ENCODE assay signal across 18 cellular contexts in the genomic region with DNA sequence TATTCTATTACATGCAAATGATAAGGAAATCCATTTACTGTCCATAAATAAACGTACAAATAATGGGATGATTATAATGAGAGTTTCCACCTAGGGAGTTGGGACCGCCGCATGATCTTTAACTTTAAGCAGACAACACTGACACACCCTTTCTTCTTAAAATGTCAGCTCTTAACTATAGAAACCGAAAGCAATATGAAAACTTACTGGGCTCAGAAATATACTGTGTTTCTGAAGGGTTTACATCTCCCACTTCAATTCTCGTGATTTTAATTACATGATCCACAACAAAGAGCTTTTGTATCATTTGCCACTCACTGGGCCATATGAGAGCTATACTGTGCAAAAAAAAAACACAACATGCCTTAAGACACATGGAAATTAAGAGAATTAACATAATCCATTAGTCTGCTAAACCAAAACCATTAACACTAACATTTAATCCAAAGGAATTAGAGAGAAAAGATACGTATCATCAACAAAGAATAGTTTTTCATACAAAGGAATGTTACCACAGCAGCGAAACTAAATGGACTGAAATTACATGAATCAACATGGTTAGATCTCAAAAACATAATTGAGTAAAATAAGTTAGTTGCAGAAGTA. TPM values are rescaled to one million over a fixed set of nuclear protein-coding genes. Genes with fewer than 3 reads are reported as not detected.
DNase-seq lines count a peak whose midpoint lies in the region; ATAC-seq and TF ChIP-seq lines count a peak whose summit lies in the region.
"Had no signal": no experiment of that assay in that cellular context is flagged by ENCODE, and none has a peak within 500 bp of the region (broad histone marks: within the 10 kb centered on the region; RNA-seq: fewer than 3 reads in every experiment).

No MANE protein-coding gene starts in this region.

- no peaks in the 10 kb centered on the region for H3K79me2 ChIP-seq in H9 (ENCODE audit: insufficient read depth, low read length)

- H3K4me1 Mint-ChIP-seq in activated CD8-positive, alpha-beta memory T cell treated with anti-CD3 and anti-CD28 coated beads, Interleukin-2, amount 10 ng/mL, durations not matched to agents 7 days and 5 days = peaks cover 20% of the 10 kb centered on the region
- no peaks in the 10 kb centered on the region for H3K4me1 Mint-ChIP-seq in stimulated activated effector memory CD8-positive, alpha-beta T cell treated with anti-CD3 and anti-CD28 coated beads, Interleukin-12 subunit alpha, Interleukin-12 subunit beta, amount 100 ng/mL, for 72 hours
- no peaks in the 10 kb centered on the region for H3K4me1 Mint-ChIP-seq in mesothelial cell of epicardium
- peaks cover 18 to 25% of the 10 kb centered on the region in 2 experiments for H3K4me1 Mint-ChIP-seq in H9

- no peaks in the 10 kb centered on the region for H3K27me3 ChIP-seq in H9 (ENCODE audit: insufficient read depth, low read length)
- H3K27me3 ChIP-seq: ascending aorta, neural progenitor cell, Peyer's patch had no signal

- no peak overlapping the region for H3K18ac ChIP-seq in H9 (ENCODE audit: insufficient read length, low read depth, low read length)

- peaks cover 44% of the 10 kb centered on the region for H3K36me3 Mint-ChIP-seq in activated CD8-positive, alpha-beta memory T cell treated with anti-CD3 and anti-CD28 coated beads, Interleukin-2, amount 10 ng/mL, durations not matched to agents 7 days and 5 days
- peaks cover 100% of the 10 kb centered on the region for H3K36me3 Mint-ChIP-seq in stimulated activated effector memory CD8-positive, alpha-beta T cell treated with anti-CD3 and anti-CD28 coated beads, Interleukin-12 subunit alpha, Interleukin-12 subunit beta, amount 100 ng/mL, for 72 hours
- H3K36me3 Mint-ChIP-seq in mesothelial cell of epicardium = peaks cover 31% of the 10 kb centered on the region
- peaks cover 27 to 55% (median 51%) of the 10 kb centered on the region in 3 experiments; a peak in 6 of 7 replicates for H3K36me3 Mint-ChIP-seq in H9 (ENCODE audit: insufficient read depth in 1 of 3, low read depth in 3 of 3)

- no peak overlapping the region for H3K4ac ChIP-seq in H9 (ENCODE audit: low read depth, low read length)

- no peaks in the 10 kb centered on the region for H3K9me3 Mint-ChIP-seq in activated CD8-positive, alpha-beta memory T cell treated with anti-CD3 and anti-CD28 coated beads, Interleukin-2, amount 10 ng/mL, durations not matched to agents 7 days and 5 days (ENCODE audit: low read depth)
- no peaks in the 10 kb centered on the region for H3K9me3 Mint-ChIP-seq in stimulated activated effector memory CD8-positive, alpha-beta T cell treated with anti-CD3 and anti-CD28 coated beads, Interleukin-12 subunit alpha, Interleukin-12 subunit beta, amount 100 ng/mL, for 72 hours
- H3K9me3 Mint-ChIP-seq in mesothelial cell of epicardium (no peaks in the 10 kb centered on the region), H9 (no peaks in the 10 kb centered on the region)
- H3K9me3 Mint-ChIP-seq: neural progenitor cell; stimulated activated naive CD8-positive, alpha-beta T cell treated with anti-CD3 and anti-CD28 coated beads, Interleukin-15, amount 100 ng/mL, for 72 hours had no signal

- no peak overlapping the region for H3K23ac ChIP-seq in H9 (ENCODE audit: insufficient read length, low read depth, low read length)

- no peak overlapping the region for H2BK5ac ChIP-seq in H9 (ENCODE audit: insufficient read length, low read length)

- H4K91ac ChIP-seq in H9 (ENCODE audit: insufficient read length, low read depth, low read length) = no peak overlapping the region

- H3K9me3 ChIP-seq in H9 (ENCODE audit: control insufficient read depth, low read depth, low read length) = no peaks in the 10 kb centered on the region
- H3K9me3 ChIP-seq: ascending aorta, Peyer's patch had no signal

- peak overlapping the region; percentile 58 for H3K27ac ChIP-seq in cingulate gyrus (ENCODE audit: low read depth, low read length)
- no peak overlapping the region for H3K27ac ChIP-seq in H9 (ENCODE audit: insufficient read length, low read depth, low read length)
- H3K27ac ChIP-seq: ascending aorta, Peyer's patch had no signal

- H4K20me1 ChIP-seq in H9 (ENCODE audit: control insufficient read depth, insufficient read depth, insufficient read length) = no peaks in the 10 kb centered on the region

- CTCF ChIA-PET in activated CD8-positive, alpha-beta memory T cell treated with anti-CD3 and anti-CD28 coated beads, Interleukin-2, amount 10 ng/mL, durations not matched to agents 7 days and 5 days (lab: Charles Lee) = interaction anchor here (1.1 to 2.2 kb wide), 3 partner anchors 10 to 78 kb away, joined by 3 to 11 read pairs (median 4); partner anchors contain the start of gene USP48

- no peak overlapping the region for H4K5ac ChIP-seq in H9 (ENCODE audit: insufficient read length, low read depth, low read length)

- DNase-seq in activated CD8-positive, alpha-beta memory T cell treated with anti-CD3 and anti-CD28 coated beads, Interleukin-2, amount 10 ng/mL, durations not matched to agents 7 days and 5 days = no peak
- DNase-seq in activated CD8-positive, alpha-beta memory T cell treated with anti-CD3 and anti-CD28 coated beads, Interleukin-2, amount 50 U/mL, for 4 hours = no peak
- DNase-seq in RPMI7951 (ENCODE audit: low read depth) (peak; percentile 31), mesothelial cell of epicardium (ENCODE audit: low spot score in 2 of 2, unreplicated experiment in 2 of 2) (no peak), H9 (no peak)
- no peak for DNase-seq in stimulated activated effector memory CD8-positive, alpha-beta T cell treated with anti-CD3 and anti-CD28 coated beads, Interleukin-12 subunit alpha, Interleukin-12 subunit beta, amount 100 ng/mL, for 72 hours (ENCODE audit: low spot score in 2 of 2)
- DNase-seq in stimulated activated CD4-positive, alpha-beta T cell treated with anti-CD3 and anti-CD28 coated beads, Interleukin-4, amount 100 ng/mL, for 1 hour = no peak
- DNase-seq: activated CD8-positive, alpha-beta memory T cell treated with anti-CD3 and anti-CD28 coated beads for 24 hours; activated effector memory CD4-positive, alpha-beta T cell treated with anti-CD3 and anti-CD28 coated beads, Interleukin-2, amount 50 U/mL, for 16 hours; DMS79; GOT3; NCI-H1436 treated with DMSO at 0.1 percent for 48 hours; Peyer's patch; stimulated activated naive CD8-positive, alpha-beta T cell treated with anti-CD3 and anti-CD28 coated beads, Interleukin-15, amount 100 ng/mL, for 72 hours had no signal

- no peak for ATAC-seq in activated CD8-positive, alpha-beta memory T cell treated with anti-CD3 and anti-CD28 coated beads, Interleukin-2, amount 10 ng/mL, durations not matched to agents 7 days and 5 days
- no peak for ATAC-seq in stimulated activated effector memory CD8-positive, alpha-beta T cell treated with anti-CD3 and anti-CD28 coated beads, Interleukin-12 subunit alpha, Interleukin-12 subunit beta, amount 100 ng/mL, for 72 hours
- ATAC-seq: stimulated activated naive CD8-positive, alpha-beta T cell treated with anti-CD3 and anti-CD28 coated beads, Interleukin-15, amount 100 ng/mL, for 72 hours had no signal

- no peak overlapping the region for H2BK20ac ChIP-seq in H9 (ENCODE audit: low read depth, low read length, poor library complexity, severe bottlenecking)

- no peak overlapping the region for H4K8ac ChIP-seq in H9 (replicated peaks; ENCODE audit: insufficient read length, low read depth, low read length)

- H3T11ph ChIP-seq in H9 (ENCODE audit: low read length) = no peak overlapping the region

- TF ChIP-seq CTCF in mesothelial cell of epicardium (IDR thresholded peaks at IDR 0.05; ENCODE audit: unreplicated experiment) (no peak), H9 (conservative IDR thresholded peaks at IDR 0.05) (no peak)

- H3K23me2 ChIP-seq in H9 (ENCODE audit: insufficient read length, low read depth, low read length, poor library complexity, severe bottlenecking) = no peaks in the 10 kb centered on the region

- no peak overlapping the region for H3K9ac ChIP-seq in H9 (ENCODE audit: extremely low read depth, insufficient read length, low read length)
- H3K9ac ChIP-seq: neural progenitor cell had no signal

- no peak overlapping the region for H3K56ac ChIP-seq in H9 (ENCODE audit: insufficient read length, low read depth, low read length)

- H3K4me1 ChIP-seq in H9 (ENCODE audit: insufficient read depth, low read length) = peaks cover 2% of the 10 kb centered on the region
- H3K4me1 ChIP-seq: ascending aorta, Peyer's patch had no signal

- no CpG with 5 or more reads among the region's 7 CpGs for WGBS in H9 (ENCODE audit: extremely low coverage, insufficient read length, low lambda C conversion rate)

- no peaks in the 10 kb centered on the region for H3K27me3 Mint-ChIP-seq in activated CD8-positive, alpha-beta memory T cell treated with anti-CD3 and anti-CD28 coated beads, Interleukin-2, amount 10 ng/mL, durations not matched to agents 7 days and 5 days
- H3K27me3 Mint-ChIP-seq in mesothelial cell of epicardium (ENCODE audit: low read depth) (no peaks in the 10 kb centered on the region), H9 (ENCODE audit: low read depth) (no peaks in the 10 kb centered on the region)
- H3K27me3 Mint-ChIP-seq: CD4-positive, alpha-beta memory T cell; stimulated activated naive CD8-positive, alpha-beta T cell treated with anti-CD3 and anti-CD28 coated beads, Interleukin-15, amount 100 ng/mL, for 72 hours had no signal

- H2BK12ac ChIP-seq in H9 (ENCODE audit: insufficient read length, low read depth, low read length) = no peak overlapping the region

- H3K4me2 ChIP-seq in H9 (ENCODE audit: insufficient read depth, insufficient read length, low read length) = no peak overlapping the region
- H3K4me2 ChIP-seq: neural progenitor cell had no signal

- H2AK5ac ChIP-seq in H9 (ENCODE audit: insufficient read length, low read length) = no peak overlapping the region

- H2BK120ac ChIP-seq in H9 (ENCODE audit: low read depth, low read length, poor library complexity, severe bottlenecking) = no peak overlapping the region

- H3K4me3 Mint-ChIP-seq in activated CD8-positive, alpha-beta memory T cell treated with anti-CD3 and anti-CD28 coated beads, Interleukin-2, amount 10 ng/mL, durations not matched to agents 7 days and 5 days = no peak overlapping the region
- no peak overlapping the region for H3K4me3 Mint-ChIP-seq in stimulated activated effector memory CD8-positive, alpha-beta T cell treated with anti-CD3 and anti-CD28 coated beads, Interleukin-12 subunit alpha, Interleukin-12 subunit beta, amount 100 ng/mL, for 72 hours
- H3K4me3 Mint-ChIP-seq in mesothelial cell of epicardium (no peak overlapping the region), H9 (no peak overlapping the region)
- H3K4me3 Mint-ChIP-seq: neural progenitor cell; stimulated activated naive CD8-positive, alpha-beta T cell treated with anti-CD3 and anti-CD28 coated beads, Interleukin-15, amount 100 ng/mL, for 72 hours had no signal

- peak overlapping the region; percentile 13 for H3K27ac Mint-ChIP-seq in activated CD8-positive, alpha-beta memory T cell treated with anti-CD3 and anti-CD28 coated beads, Interleukin-2, amount 10 ng/mL, durations not matched to agents 7 days and 5 days
- peak overlapping the region; percentile 64 for H3K27ac Mint-ChIP-seq in stimulated activated effector memory CD8-positive, alpha-beta T cell treated with anti-CD3 and anti-CD28 coated beads, Interleukin-12 subunit alpha, Interleukin-12 subunit beta, amount 100 ng/mL, for 72 hours
- H3K27ac Mint-ChIP-seq in mesothelial cell of epicardium (no peak overlapping the region), H9 (peak overlapping the region in 1 of 3 experiments; percentile 50; a peak in 1 of 7 replicates)

- H2BK15ac ChIP-seq in H9 (ENCODE audit: low read depth, low read length) = no peak overlapping the region

- no peak overlapping the region for H3K14ac ChIP-seq in H9 (ENCODE audit: insufficient read depth, low read length)

- H2AFZ ChIP-seq in H9 (ENCODE audit: low read length) = no peak overlapping the region
- H2AFZ ChIP-seq: neural progenitor cell had no signal

- H3K79me1 ChIP-seq in H9 (ENCODE audit: insufficient read depth, low read depth, low read length, poor library complexity, severe bottlenecking) = no peaks in the 10 kb centered on the region

RNA-seq across cellular contexts. Expression of gene RAP1GAP, which starts 35.0 kb away (rescaled TPM):
- total RNA-seq in activated CD8-positive, alpha-beta memory T cell treated with anti-CD3 and anti-CD28 coated beads, Interleukin-2, amount 10 ng/mL, durations not matched to agents 7 days and 5 days = under 1 TPM; 0.12 to 0.29 TPM
- total RNA-seq in RPMI7951 (2014; rRNA removed; shearing (Covaris generic)) = 0.59 and 0.96 TPM in 2 replicates
- total RNA-seq in mesothelial cell of epicardium (7.1 to 10.2 TPM (median 8.0 TPM) in 3 replicates), H9 (2021) (6.4 and 7.9 TPM in 2 replicates)
